1 cellular context compared by ENCODE assay signal in genomic region chr9:91586282-91586681, GRCh38.
TF ChIP-seq lines count a peak whose summit lies in the region.

No MANE protein-coding gene starts in this region.

TF ChIP-seq in GM12878, 131 proteins besides CTCF, POLR2A, EP300 and RAD21 (continued from another document):
- TF ChIP-seq ZBTB4 (CRISPR knock-in tag; IDR thresholded peaks at IDR 0.05), result no peak
- no peak for TF ChIP-seq DPF2 (IDR thresholded peaks at IDR 0.05)
- TF ChIP-seq TCF7 (IDR thresholded peaks at IDR 0.05; ENCODE audit: borderline replicate concordance), result peak; percentile 68
- no peak for TF ChIP-seq KLF5 (IDR thresholded peaks at IDR 0.05; ENCODE audit: partially characterized antibody)
- peak; percentile 44 for TF ChIP-seq RUNX3 (IDR thresholded peaks at IDR 0.05; ENCODE audit: low read length)
- TF ChIP-seq TCF3 (IDR thresholded peaks at IDR 0.05; ENCODE audit: borderline replicate concordance, insufficient read depth, low read depth, low read length), result no peak
- TF ChIP-seq, protein P1, sequence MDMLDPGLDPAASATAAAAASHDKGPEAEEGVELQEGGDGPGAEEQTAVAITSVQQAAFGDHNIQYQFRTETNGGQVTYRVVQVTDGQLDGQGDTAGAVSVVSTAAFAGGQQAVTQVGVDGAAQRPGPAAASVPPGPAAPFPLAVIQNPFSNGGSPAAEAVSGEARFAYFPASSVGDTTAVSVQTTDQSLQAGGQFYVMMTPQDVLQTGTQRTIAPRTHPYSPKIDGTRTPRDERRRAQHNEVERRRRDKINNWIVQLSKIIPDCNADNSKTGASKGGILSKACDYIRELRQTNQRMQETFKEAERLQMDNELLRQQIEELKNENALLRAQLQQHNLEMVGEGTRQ (IDR thresholded peaks at IDR 0.05; ENCODE audit: borderline replicate concordance, low read depth, low read length), result no peak
TF ChIP-seq in GM12878: peak in this region for 2.
